1 cellular context compared by ENCODE assay signal in the genomic region with DNA sequence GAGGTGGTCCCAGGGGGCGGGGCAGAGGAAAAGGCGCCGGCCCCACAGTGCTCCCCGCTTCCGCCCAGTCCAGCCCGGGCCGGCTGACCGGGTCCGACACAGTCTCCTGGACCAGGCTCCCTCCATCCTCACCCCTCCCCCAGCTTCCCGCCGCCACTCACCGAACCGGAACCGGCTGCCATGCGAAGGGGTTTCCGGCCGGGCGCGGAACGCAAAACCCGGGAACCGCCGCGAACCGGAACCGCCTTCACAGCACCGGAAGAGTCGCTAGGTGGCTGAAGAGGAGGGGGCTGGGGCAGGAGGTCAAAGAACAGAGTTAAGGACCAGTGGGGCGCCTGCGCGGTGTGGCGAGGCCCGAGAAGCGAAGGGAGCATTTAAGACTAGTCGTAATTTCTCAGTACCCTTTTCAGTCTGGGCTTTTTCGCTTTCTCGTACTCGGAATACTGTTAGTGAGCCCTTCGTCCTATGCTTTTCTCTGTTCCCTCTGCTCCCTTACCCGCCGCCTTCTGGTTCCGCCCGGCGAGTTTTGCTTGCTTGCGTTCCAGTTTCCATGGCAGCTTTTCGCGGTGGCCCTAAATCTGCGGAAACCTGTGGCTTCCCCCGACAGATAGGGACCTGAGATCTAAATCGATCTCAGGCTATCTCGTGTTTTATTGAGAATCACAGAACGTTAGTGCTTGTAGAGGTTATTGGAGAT.
TF ChIP-seq lines count a peak whose summit lies in the region.

Gene SENP1 (minus strand): TSS at position 213 of the 697 bp plus-strand sequence. CDS start 4,607 bp downstream, outside the sequence.

TF ChIP-seq in K562, 482 proteins besides CTCF, POLR2A, EP300 and RAD21 (continued from another document and continues in another):
- no peak for TF ChIP-seq PRPF4 (IDR thresholded peaks at IDR 0.05; ENCODE audit: insufficient read depth, low read depth, low read length, poor library complexity, severe bottlenecking)
- TF ChIP-seq POLR2AphosphoS5 (IDR thresholded peaks at IDR 0.05; ENCODE audit: control insufficient read depth, insufficient read depth, low read depth, low read length): 0 out of 2 replicates have a peak, but pooled peaks have one; percentile 66
- TF ChIP-seq ZKSCAN8 (CRISPR knock-in tag; IDR thresholded peaks at IDR 0.05): no peak
- TF ChIP-seq ARHGAP35 (IDR thresholded peaks at IDR 0.05; ENCODE audit: partially characterized antibody): no peak
- no peak for TF ChIP-seq RB1 (IDR thresholded peaks at IDR 0.05; ENCODE audit: low read depth)
- no peak for TF ChIP-seq ZNF584 (CRISPR knock-in tag; IDR thresholded peaks at IDR 0.05; ENCODE audit: low read depth)
- TF ChIP-seq C11orf30 (IDR thresholded peaks at IDR 0.05; ENCODE audit: low read depth): peak; percentile 99
- TF ChIP-seq ZNF583 (CRISPR knock-in tag; IDR thresholded peaks at IDR 0.05): peak; percentile 46; the same call in 1 of the 2 replicates
- peak; percentile 53 for TF ChIP-seq SMAD4 (CRISPR knock-in tag; conservative IDR thresholded peaks at IDR 0.05)
- no peak for TF ChIP-seq BRCA1 (IDR thresholded peaks at IDR 0.05)
- TF ChIP-seq BRCA1 (CRISPR knock-in tag; IDR thresholded peaks at IDR 0.05): no peak
- TF ChIP-seq RNF219 (CRISPR knock-in tag; IDR thresholded peaks at IDR 0.05): no peak
- TF ChIP-seq, protein P1, sequence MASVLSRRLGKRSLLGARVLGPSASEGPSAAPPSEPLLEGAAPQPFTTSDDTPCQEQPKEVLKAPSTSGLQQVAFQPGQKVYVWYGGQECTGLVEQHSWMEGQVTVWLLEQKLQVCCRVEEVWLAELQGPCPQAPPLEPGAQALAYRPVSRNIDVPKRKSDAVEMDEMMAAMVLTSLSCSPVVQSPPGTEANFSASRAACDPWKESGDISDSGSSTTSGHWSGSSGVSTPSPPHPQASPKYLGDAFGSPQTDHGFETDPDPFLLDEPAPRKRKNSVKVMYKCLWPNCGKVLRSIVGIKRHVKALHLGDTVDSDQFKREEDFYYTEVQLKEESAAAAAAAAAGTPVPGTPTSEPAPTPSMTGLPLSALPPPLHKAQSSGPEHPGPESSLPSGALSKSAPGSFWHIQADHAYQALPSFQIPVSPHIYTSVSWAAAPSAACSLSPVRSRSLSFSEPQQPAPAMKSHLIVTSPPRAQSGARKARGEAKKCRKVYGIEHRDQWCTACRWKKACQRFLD (CRISPR knock-in tag; IDR thresholded peaks at IDR 0.05): peak; percentile 88
- peak in 2 of 3 experiments; percentile 65 to 82 for TF ChIP-seq YY1 (IDR thresholded peaks at IDR 0.05; ENCODE audit: borderline replicate concordance in 1 of 3, control insufficient read depth in 1 of 3, extremely low read depth in 1 of 3, insufficient read depth in 3 of 3, insufficient read length in 1 of 3, insufficient replicate concordance in 2 of 3, low read depth in 1 of 3, low read length in 2 of 3)
- 0 out of 2 replicates have a peak, but pooled peaks have one; percentile 31 for TF ChIP-seq PYGO2 (tag; IDR thresholded peaks at IDR 0.05)
- TF ChIP-seq KAT2B (IDR thresholded peaks at IDR 0.05; ENCODE audit: low read depth, low read length): no peak
- 0 out of 2 replicates have a peak, but pooled peaks have one; percentile 50 for TF ChIP-seq ZNF766 (CRISPR knock-in tag; conservative IDR thresholded peaks at IDR 0.05)
- TF ChIP-seq ADNP (tag; IDR thresholded peaks at IDR 0.05): no peak
- no peak for TF ChIP-seq BMI1 (IDR thresholded peaks at IDR 0.05; ENCODE audit: low read length)
- peak; percentile 85 for TF ChIP-seq ELF2 (CRISPR knock-in tag; IDR thresholded peaks at IDR 0.05)
- no peak for TF ChIP-seq NCOA6 (IDR thresholded peaks at IDR 0.05)
- no peak for TF ChIP-seq BACH1 (tag; IDR thresholded peaks at IDR 0.05)
- TF ChIP-seq, protein P2, sequence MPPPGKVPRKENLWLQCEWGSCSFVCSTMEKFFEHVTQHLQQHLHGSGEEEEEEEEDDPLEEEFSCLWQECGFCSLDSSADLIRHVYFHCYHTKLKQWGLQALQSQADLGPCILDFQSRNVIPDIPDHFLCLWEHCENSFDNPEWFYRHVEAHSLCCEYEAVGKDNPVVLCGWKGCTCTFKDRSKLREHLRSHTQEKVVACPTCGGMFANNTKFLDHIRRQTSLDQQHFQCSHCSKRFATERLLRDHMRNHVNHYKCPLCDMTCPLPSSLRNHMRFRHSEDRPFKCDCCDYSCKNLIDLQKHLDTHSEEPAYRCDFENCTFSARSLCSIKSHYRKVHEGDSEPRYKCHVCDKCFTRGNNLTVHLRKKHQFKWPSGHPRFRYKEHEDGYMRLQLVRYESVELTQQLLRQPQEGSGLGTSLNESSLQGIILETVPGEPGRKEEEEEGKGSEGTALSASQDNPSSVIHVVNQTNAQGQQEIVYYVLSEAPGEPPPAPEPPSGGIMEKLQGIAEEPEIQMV (tag; conservative IDR thresholded peaks at IDR 0.05; ENCODE audit: low read depth): no peak
- TF ChIP-seq PRMT5 (CRISPR knock-in tag; IDR thresholded peaks at IDR 0.05): no peak
- no peak for TF ChIP-seq EZH2 (IDR thresholded peaks at IDR 0.05; ENCODE audit: borderline replicate concordance, low read depth, low read length)
- TF ChIP-seq CC2D1A (IDR thresholded peaks at IDR 0.05): no peak; the same call in none of the 2 replicates
- TF ChIP-seq HDAC6 (IDR thresholded peaks at IDR 0.05; ENCODE audit: low read depth, low read length): no peak
- no peak for TF ChIP-seq TFAM (CRISPR knock-in tag; conservative IDR thresholded peaks at IDR 0.05)
- TF ChIP-seq SREBF2 (CRISPR knock-in tag; IDR thresholded peaks at IDR 0.05): no peak
- no peak for TF ChIP-seq ZNF780A (CRISPR knock-in tag; IDR thresholded peaks at IDR 0.05)
- TF ChIP-seq PREB (CRISPR knock-in tag; IDR thresholded peaks at IDR 0.05): 0 out of 2 replicates have a peak, but pooled peaks have one; percentile 68
- no peak for TF ChIP-seq ZNF408 (CRISPR knock-in tag; IDR thresholded peaks at IDR 0.05; ENCODE audit: low read depth)
- no peak for TF ChIP-seq RHOXF2B (CRISPR knock-in tag; conservative IDR thresholded peaks at IDR 0.05)
- TF ChIP-seq ETS1 (conservative IDR thresholded peaks at IDR 0.05; ENCODE audit: control insufficient read depth, low read depth, low read length): peak; percentile 86
- 0 out of 2 replicates have a peak, but pooled peaks have one; percentile 70 for TF ChIP-seq THAP7 (CRISPR knock-in tag; IDR thresholded peaks at IDR 0.05)
- peak; percentile 91 for TF ChIP-seq POLR2G (IDR thresholded peaks at IDR 0.05; ENCODE audit: low read depth, low read length)
- TF ChIP-seq, protein P3, sequence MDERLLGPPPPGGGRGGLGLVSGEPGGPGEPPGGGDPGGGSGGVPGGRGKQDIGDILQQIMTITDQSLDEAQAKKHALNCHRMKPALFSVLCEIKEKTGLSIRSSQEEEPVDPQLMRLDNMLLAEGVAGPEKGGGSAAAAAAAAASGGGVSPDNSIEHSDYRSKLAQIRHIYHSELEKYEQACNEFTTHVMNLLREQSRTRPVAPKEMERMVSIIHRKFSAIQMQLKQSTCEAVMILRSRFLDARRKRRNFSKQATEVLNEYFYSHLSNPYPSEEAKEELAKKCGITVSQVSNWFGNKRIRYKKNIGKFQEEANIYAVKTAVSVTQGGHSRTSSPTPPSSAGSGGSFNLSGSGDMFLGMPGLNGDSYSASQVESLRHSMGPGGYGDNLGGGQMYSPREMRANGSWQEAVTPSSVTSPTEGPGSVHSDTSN (CRISPR knock-in tag; IDR thresholded peaks at IDR 0.05; ENCODE audit: low read depth): no peak
- TF ChIP-seq, protein P3 (tag; conservative IDR thresholded peaks at IDR 0.05; ENCODE audit: low read depth): no peak; the same call in 1 of the 2 replicates
- TF ChIP-seq, protein P4, sequence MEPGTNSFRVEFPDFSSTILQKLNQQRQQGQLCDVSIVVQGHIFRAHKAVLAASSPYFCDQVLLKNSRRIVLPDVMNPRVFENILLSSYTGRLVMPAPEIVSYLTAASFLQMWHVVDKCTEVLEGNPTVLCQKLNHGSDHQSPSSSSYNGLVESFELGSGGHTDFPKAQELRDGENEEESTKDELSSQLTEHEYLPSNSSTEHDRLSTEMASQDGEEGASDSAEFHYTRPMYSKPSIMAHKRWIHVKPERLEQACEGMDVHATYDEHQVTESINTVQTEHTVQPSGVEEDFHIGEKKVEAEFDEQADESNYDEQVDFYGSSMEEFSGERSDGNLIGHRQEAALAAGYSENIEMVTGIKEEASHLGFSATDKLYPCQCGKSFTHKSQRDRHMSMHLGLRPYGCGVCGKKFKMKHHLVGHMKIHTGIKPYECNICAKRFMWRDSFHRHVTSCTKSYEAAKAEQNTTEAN (CRISPR knock-in tag; IDR thresholded peaks at IDR 0.05): no peak
- TF ChIP-seq CHCHD3 (CRISPR knock-in tag; IDR thresholded peaks at IDR 0.05): no peak
- peak; percentile 86 to 88 for TF ChIP-seq NRF1 (conservative IDR thresholded peaks at IDR 0.05 in 1 of 2, IDR thresholded peaks at IDR 0.05 in 1 of 2)
- TF ChIP-seq COPS2 (conservative IDR thresholded peaks at IDR 0.05): no peak
- no peak for TF ChIP-seq NR3C1 (CRISPR knock-in tag; IDR thresholded peaks at IDR 0.05)
- TF ChIP-seq ZNF274 (IDR thresholded peaks at IDR 0.05; ENCODE audit: borderline replicate concordance, low read depth, low read length): no peak
- TF ChIP-seq PATZ1 (CRISPR knock-in tag; IDR thresholded peaks at IDR 0.05; ENCODE audit: borderline replicate concordance): no peak
